Comparison of ENCODE assay signal across 12 cellular contexts in genomic region chr7:135757719-135758411, GRCh38. TPM values are rescaled to one million over a fixed set of nuclear protein-coding genes. Genes with fewer than 3 reads are reported as not detected.
DNase-seq lines count a peak whose midpoint lies in the region; ATAC-seq, FAIRE-seq and TF ChIP-seq lines count a peak whose summit lies in the region.
"Had no signal": no experiment of that assay in that cellular context is flagged by ENCODE, and none has a peak within 500 bp of the region (broad histone marks: within the 10 kb centered on the region; RNA-seq: fewer than 3 reads in every experiment).

No MANE protein-coding gene starts in this region.

- H3K36me3 ChIP-seq in astrocyte (ENCODE audit: insufficient read depth, low read length) (no peaks in the 10 kb centered on the region), left ventricle myocardium inferior (no peaks in the 10 kb centered on the region)

- H3K27me3 Mint-ChIP-seq in astrocyte (ENCODE audit: low read depth, unreplicated experiment): no peaks in the 10 kb centered on the region

- peak overlapping the region; percentile 97 for H3K27ac Mint-ChIP-seq in astrocyte (ENCODE audit: unreplicated experiment)
- H3K27ac Mint-ChIP-seq: naive thymus-derived CD8-positive, alpha-beta T cell had no signal

- peak overlapping the region; percentile 81 for H3K27ac ChIP-seq in astrocyte (ENCODE audit: low read depth, low read length)
- H3K27ac ChIP-seq in left ventricle myocardium inferior (replicated peaks): peak overlapping the region; percentile 82

- peak overlapping the region; percentile 82 for H3K4me2 ChIP-seq in astrocyte (ENCODE audit: low read length)

- no peak for TF ChIP-seq CTCF in astrocyte (IDR thresholded peaks at IDR 0.05; ENCODE audit: insufficient read depth, low read depth, low read length)
- no peak for TF ChIP-seq CTCF in left ventricle myocardium inferior (IDR thresholded peaks at IDR 0.05; ENCODE audit: borderline replicate concordance)
- no peak for TF ChIP-seq CTCF in retinal pigment epithelial cell (conservative IDR thresholded peaks at IDR 0.05; ENCODE audit: low read depth, low read length)

- H3K9me3 Mint-ChIP-seq in astrocyte (ENCODE audit: unreplicated experiment): peaks cover 7% of the 10 kb centered on the region

- H3K4me3 ChIP-seq in astrocyte (ENCODE audit: insufficient read depth, low read depth, low read length) (peak overlapping the region; percentile 19), left ventricle myocardium inferior (peak overlapping the region; percentile 50), retinal pigment epithelial cell (ENCODE audit: low read length) (no peak overlapping the region)

- H3K4me1 ChIP-seq in astrocyte (ENCODE audit: insufficient read depth, low read length) (peaks cover 29% of the 10 kb centered on the region), left ventricle myocardium inferior (peaks cover 24% of the 10 kb centered on the region)

- peak overlapping the region; percentile 64 for H3K9ac ChIP-seq in astrocyte (ENCODE audit: low read length)

- H3K36me3 Mint-ChIP-seq in astrocyte (ENCODE audit: low read depth, unreplicated experiment): no peaks in the 10 kb centered on the region

- H3K27me3 ChIP-seq in astrocyte (ENCODE audit: insufficient read depth, low read length) (no peaks in the 10 kb centered on the region), left ventricle myocardium inferior (ENCODE audit: low read depth) (no peaks in the 10 kb centered on the region)

- FAIRE-seq in astrocyte (lab: Jason Lieb, UNC): peak; percentile 13

- no peak overlapping the region for H3K4me3 Mint-ChIP-seq in astrocyte (ENCODE audit: unreplicated experiment)
- H3K4me3 Mint-ChIP-seq: naive thymus-derived CD8-positive, alpha-beta T cell had no signal

- no peak for ATAC-seq in GM18520 (IDR thresholded peaks at IDR 0.05; ENCODE audit: unreplicated experiment)
- ATAC-seq: naive thymus-derived CD8-positive, alpha-beta T cell; Panc1 had no signal

- intact Hi-C loops in left ventricle myocardium inferior (cut with micrococcal nuclease): no loop called here

- DNase-seq in Daoy (ENCODE audit: low read depth): peak; percentile 21
- DNase-seq in astrocyte (ENCODE audit: low read depth): peak; percentile 94
- peak; percentile 36 for DNase-seq in left ventricle myocardium inferior
- DNase-seq in retinal pigment epithelial cell (ENCODE audit: low read depth): peak; percentile 78
- DNase-seq in stimulated activated CD4-positive, alpha-beta T cell treated with anti-CD3 and anti-CD28 coated beads, Interleukin-4, amount 100 ng/mL, for 4 hours: no peak
- no peak for DNase-seq in medulla oblongata (ENCODE audit: extremely low spot score)
- no peak for DNase-seq in NCI-H345 (lab: John Stamatoyannopoulos, UW)
- DNase-seq: activated CD8-positive, alpha-beta memory T cell treated with anti-CD3 and anti-CD28 coated beads for 24 hours; Caco-2; naive thymus-derived CD8-positive, alpha-beta T cell had no signal

- H3K79me2 ChIP-seq in astrocyte (ENCODE audit: insufficient read depth, low read length): no peaks in the 10 kb centered on the region

- H3K4me1 Mint-ChIP-seq in astrocyte (ENCODE audit: low read depth, unreplicated experiment): peaks cover 35% of the 10 kb centered on the region

- H3K9me3 ChIP-seq in astrocyte (ENCODE audit: insufficient read depth, low read depth, low read length): peaks cover 4% of the 10 kb centered on the region
- no peaks in the 10 kb centered on the region for H3K9me3 ChIP-seq in left ventricle myocardium inferior (replicated peaks)
- H3K9me3 ChIP-seq: Caco-2 had no signal

- H4K20me1 ChIP-seq in astrocyte (ENCODE audit: insufficient read depth, low read length): no peaks in the 10 kb centered on the region

- H2AFZ ChIP-seq in astrocyte (ENCODE audit: low read depth, low read length): peak overlapping the region; percentile 76

RNA-seq across cellular contexts. Expression of gene FAM180A, which starts 9.3 kb away (rescaled TPM):
- total RNA-seq in Daoy (2014; rRNA removed; shearing (Covaris generic)): not detected in 2 replicates
- total RNA-seq in astrocyte (not detected in 2 replicates), left ventricle myocardium inferior (19.7 TPM)
- total RNA-seq: Caco-2; naive thymus-derived CD8-positive, alpha-beta T cell had no signal

RNA-seq across cellular contexts. Expression of gene SLC13A4, which starts 29.9 kb away (rescaled TPM):
- total RNA-seq in Daoy (2014; rRNA removed; shearing (Covaris generic)): not detected in 2 replicates
- 0.07 TPM in 1 of 2 replicates, not detected in the other for total RNA-seq in astrocyte
- 0.44 TPM for total RNA-seq in left ventricle myocardium inferior
- total RNA-seq: Caco-2; naive thymus-derived CD8-positive, alpha-beta T cell had no signal

Comparison
In these comparisons a context has a peak if more than half of its experiments do, and no peak if none do; other contexts are left out.
1. DNase-seq: peak in Daoy (single experiment), astrocyte (single experiment), left ventricle myocardium inferior (single experiment) and retinal pigment epithelial cell (single experiment); none in stimulated activated CD4-positive, alpha-beta T cell treated with anti-CD3 and anti-CD28 coated beads, Interleukin-4, amount 100 ng/mL, for 4 hours (0 of 2), medulla oblongata (single experiment) and NCI-H345 (single experiment).
2. RNA of gene FAM180A, which starts 9.3 kb away (total RNA-seq): 19.7 TPM in left ventricle myocardium inferior (single experiment); not detected in Daoy and not detected in astrocyte; every median in the first group is over 10 times any median in the second.